1 cellular context compared by ENCODE assay signal in genomic region chr14:69378274-69378673, GRCh38.
TF ChIP-seq lines count a peak whose summit lies in the region.

No MANE protein-coding gene starts in this region.

TF ChIP-seq in HepG2, 621 proteins besides CTCF, POLR2A, EP300 and RAD21:
- TF ChIP-seq PBX3 (CRISPR knock-in tag; IDR thresholded peaks at IDR 0.05; ENCODE audit: borderline replicate concordance) (no peak), IKZF1 (IDR thresholded peaks at IDR 0.05) (no peak), MTF2 (CRISPR knock-in tag; IDR thresholded peaks at IDR 0.05; ENCODE audit: borderline replicate concordance) (no peak), DNMT1 (CRISPR knock-in tag; IDR thresholded peaks at IDR 0.05) (no peak), ZFP36L2 (CRISPR knock-in tag; IDR thresholded peaks at IDR 0.05) (no peak), PCBP2 (optimal IDR thresholded peaks at IDR 0.05; ENCODE audit: low read depth, low read length, poor library complexity, severe bottlenecking) (no peak), MIER2 (CRISPR knock-in tag; IDR thresholded peaks at IDR 0.05) (no peak), ZNF331 (CRISPR knock-in tag; IDR thresholded peaks at IDR 0.05) (no peak), HMGXB3 (CRISPR knock-in tag; IDR thresholded peaks at IDR 0.05; ENCODE audit: borderline replicate concordance) (no peak), ZNF460 (CRISPR knock-in tag; IDR thresholded peaks at IDR 0.05; ENCODE audit: borderline replicate concordance) (no peak)
